9 cellular contexts compared by ENCODE assay signal in the genomic region with DNA sequence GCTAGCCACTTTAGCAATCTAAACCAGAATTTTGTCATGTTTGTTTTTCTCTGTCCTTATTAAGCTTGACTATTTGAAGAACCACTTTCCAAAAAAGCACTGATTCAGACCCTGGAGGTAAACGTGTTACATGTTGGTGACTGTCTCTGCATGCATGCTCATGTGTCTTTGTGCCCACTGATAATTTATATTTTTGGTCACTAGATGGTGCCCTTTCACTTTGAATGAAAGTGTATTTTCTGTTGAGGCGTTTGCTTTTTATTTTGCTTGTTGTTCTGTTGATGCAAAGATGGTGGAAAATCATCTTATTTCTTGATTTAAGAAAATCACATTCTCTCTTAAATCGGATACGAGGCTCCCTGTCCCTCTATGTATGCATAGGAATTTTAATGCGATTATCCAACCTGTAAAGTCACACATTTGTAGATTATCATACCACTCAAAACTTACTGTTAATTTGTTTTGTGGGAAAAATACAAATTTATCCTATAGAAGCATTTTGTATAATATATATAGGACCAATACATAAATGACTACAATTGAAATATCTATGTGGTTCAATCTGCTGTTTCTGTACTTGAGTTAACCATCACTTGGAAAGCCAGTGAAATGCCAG.
A peak's percentile ranks its signal among the peaks of the same experiment; 100 is the strongest.
DNase-seq lines count a peak whose midpoint lies in the region; ATAC-seq and TF ChIP-seq lines count a peak whose summit lies in the region.
"Had no signal": no experiment of that assay in that cellular context is flagged by ENCODE, and none has a peak within 500 bp of the region (broad histone marks: within the 10 kb centered on the region; RNA-seq: fewer than 3 reads in every experiment).

No MANE protein-coding gene starts in this region.

- peak; percentile 2 to 35 for DNase-seq in NOMO-1 (lab: John Stamatoyannopoulos, UW; ENCODE audit: unreplicated experiment in 2 of 2)
- no peak for DNase-seq in NOMO-1 treated with dmso at 0.1 percent for 144 hours (lab: John Stamatoyannopoulos, UW; ENCODE audit: unreplicated experiment)
- DNase-seq in epidermal melanocyte (ENCODE audit: insufficient read length, low spot score): peak; percentile 32
- DNase-seq in neural progenitor cell (ENCODE audit: low spot score): peak; percentile 56
- no peak for DNase-seq in activated naive CD8-positive, alpha-beta T cell treated with anti-CD3 and anti-CD28 coated beads for 36 hours

- H3K9me3 Mint-ChIP-seq in neural progenitor cell: no peaks in the 10 kb centered on the region
- no peaks in the 10 kb centered on the region for H3K9me3 Mint-ChIP-seq in activated naive CD8-positive, alpha-beta T cell treated with anti-CD3 and anti-CD28 coated beads for 36 hours
- H3K9me3 Mint-ChIP-seq: activated naive CD4-positive, alpha-beta T cell treated with anti-CD3 and anti-CD28 coated beads, Interleukin-2, amount 50 U/mL, for 24 hours had no signal

- H2AFZ ChIP-seq in OCI-LY1 (ENCODE audit: low read length) (no peak overlapping the region), neural progenitor cell (replicated peaks) (peak overlapping the region; percentile 60)

- H3K27ac ChIP-seq in OCI-LY1 (ENCODE audit: low read depth, low read length, poor library complexity, severe bottlenecking) (no peak overlapping the region), neural progenitor cell (no peak overlapping the region)

- H3K4me1 ChIP-seq in OCI-LY1 (ENCODE audit: insufficient read depth, low read length, severe bottlenecking) (no peaks in the 10 kb centered on the region), neural progenitor cell (peaks cover 3% of the 10 kb centered on the region)

- H4K20me1 ChIP-seq in OCI-LY1 (ENCODE audit: insufficient read depth, low read length) (no peaks in the 10 kb centered on the region), neural progenitor cell (ENCODE audit: low read depth) (no peaks in the 10 kb centered on the region)

- peak; percentile 66 for TF ChIP-seq CTCF in OCI-LY1 (IDR thresholded peaks at IDR 0.05; ENCODE audit: low read length)
- TF ChIP-seq CTCF in neural progenitor cell (IDR thresholded peaks at IDR 0.05): peak; percentile 73

- H3K9me3 ChIP-seq in OCI-LY1 (ENCODE audit: low read length): no peaks in the 10 kb centered on the region
- H3K9me3 ChIP-seq in neural progenitor cell (ENCODE audit: low read depth): no peaks in the 10 kb centered on the region

- H3K4me2 ChIP-seq in OCI-LY1 (ENCODE audit: low read length): no peak overlapping the region
- no peak overlapping the region for H3K4me2 ChIP-seq in neural progenitor cell

- H3K27me3 ChIP-seq in OCI-LY1 (ENCODE audit: insufficient read depth, low read length): no peaks in the 10 kb centered on the region
- no peaks in the 10 kb centered on the region for H3K27me3 ChIP-seq in neural progenitor cell

- no peaks in the 10 kb centered on the region for H3K36me3 Mint-ChIP-seq in neural progenitor cell
- no peaks in the 10 kb centered on the region for H3K36me3 Mint-ChIP-seq in activated naive CD8-positive, alpha-beta T cell treated with anti-CD3 and anti-CD28 coated beads for 36 hours
- H3K36me3 Mint-ChIP-seq: activated naive CD4-positive, alpha-beta T cell treated with anti-CD3 and anti-CD28 coated beads, Interleukin-2, amount 50 U/mL, for 24 hours had no signal

- no peaks in the 10 kb centered on the region for H3K27me3 Mint-ChIP-seq in neural progenitor cell (ENCODE audit: insufficient read depth, low read depth)
- peaks cover 5% of the 10 kb centered on the region for H3K27me3 Mint-ChIP-seq in activated naive CD8-positive, alpha-beta T cell treated with anti-CD3 and anti-CD28 coated beads for 36 hours

- no peak overlapping the region for H3K27ac Mint-ChIP-seq in neural progenitor cell
- H3K27ac Mint-ChIP-seq in activated naive CD8-positive, alpha-beta T cell treated with anti-CD3 and anti-CD28 coated beads for 36 hours: no peak overlapping the region
- H3K27ac Mint-ChIP-seq: activated naive CD4-positive, alpha-beta T cell treated with anti-CD3 and anti-CD28 coated beads, Interleukin-2, amount 50 U/mL, for 24 hours had no signal

- H3K9me2 ChIP-seq in OCI-LY1 (ENCODE audit: low read depth, low read length): no peaks in the 10 kb centered on the region

- no peaks in the 10 kb centered on the region for H3K36me3 ChIP-seq in OCI-LY1 (ENCODE audit: insufficient read depth, low read length)
- no peaks in the 10 kb centered on the region for H3K36me3 ChIP-seq in neural progenitor cell

- H3K79me2 ChIP-seq in OCI-LY1 (ENCODE audit: insufficient read depth, low read length) (no peaks in the 10 kb centered on the region), neural progenitor cell (ENCODE audit: low read depth) (no peaks in the 10 kb centered on the region)

- H3K4me3 ChIP-seq in OCI-LY1 (ENCODE audit: low read depth, low read length, poor library complexity, severe bottlenecking) (no peak overlapping the region), neural progenitor cell (no peak overlapping the region)

- peaks cover 7% of the 10 kb centered on the region for H3K4me1 Mint-ChIP-seq in neural progenitor cell
- no peaks in the 10 kb centered on the region for H3K4me1 Mint-ChIP-seq in activated naive CD8-positive, alpha-beta T cell treated with anti-CD3 and anti-CD28 coated beads for 36 hours
- H3K4me1 Mint-ChIP-seq: activated naive CD4-positive, alpha-beta T cell treated with anti-CD3 and anti-CD28 coated beads, Interleukin-2, amount 50 U/mL, for 24 hours had no signal

- no peak overlapping the region for H3K9ac ChIP-seq in OCI-LY1 (ENCODE audit: low read length)
- H3K9ac ChIP-seq in neural progenitor cell: no peak overlapping the region

- ATAC-seq in HG03135 (IDR thresholded peaks at IDR 0.05; ENCODE audit: unreplicated experiment): peak; percentile 63
- ATAC-seq in HG03469 (IDR thresholded peaks at IDR 0.05; ENCODE audit: unreplicated experiment): no peak

- H3F3A ChIP-seq in OCI-LY1 (ENCODE audit: insufficient read depth, low read length): no peaks in the 10 kb centered on the region
- no peaks in the 10 kb centered on the region for H3F3A ChIP-seq in neural progenitor cell (ENCODE audit: low read depth)

- no peak overlapping the region for H3K4me3 Mint-ChIP-seq in neural progenitor cell
- H3K4me3 Mint-ChIP-seq in activated naive CD8-positive, alpha-beta T cell treated with anti-CD3 and anti-CD28 coated beads for 36 hours: no peak overlapping the region
- H3K4me3 Mint-ChIP-seq: activated naive CD4-positive, alpha-beta T cell treated with anti-CD3 and anti-CD28 coated beads, Interleukin-2, amount 50 U/mL, for 24 hours had no signal

Comparison
In these comparisons a context has a peak if more than half of its experiments do, and no peak if none do; other contexts are left out.
1. DNase-seq: peak in NOMO-1 (2 of 2), epidermal melanocyte (single experiment) and neural progenitor cell (single experiment); none in NOMO-1 treated with dmso at 0.1 percent for 144 hours (single experiment) and activated naive CD8-positive, alpha-beta T cell treated with anti-CD3 and anti-CD28 coated beads for 36 hours (single experiment).